Comparison of ENCODE assay signal across 1 cellular context in genomic region chr15:64153480-64154367, GRCh38.
TF ChIP-seq lines count a peak whose summit lies in the region.

No MANE protein-coding gene starts in this region.

TF ChIP-seq in HEK293, 187 proteins besides CTCF, POLR2A, EP300 and RAD21 (continued from another document):
- no peak for TF ChIP-seq ZNF280C (tag by site-specific recombination; IDR thresholded peaks at IDR 0.05)
- peak; percentile 19; the same call in 1 of the 2 replicates for TF ChIP-seq SP2 (tag by site-specific recombination; IDR thresholded peaks at IDR 0.05)
- TF ChIP-seq ZNF768 (tag by site-specific recombination; IDR thresholded peaks at IDR 0.05), result no peak
- peak; percentile 56 for TF ChIP-seq ZBTB8A (tag by site-specific recombination; IDR thresholded peaks at IDR 0.05)
- TF ChIP-seq ZNF610 (tag by site-specific recombination; IDR thresholded peaks at IDR 0.05; ENCODE audit: borderline replicate concordance), result no peak
- TF ChIP-seq ZNF660 (tag by site-specific recombination; IDR thresholded peaks at IDR 0.05), result peak; percentile 74
- 0 out of 2 replicates have a peak, but pooled peaks have one; percentile 49 for TF ChIP-seq ZBTB20 (tag by site-specific recombination; IDR thresholded peaks at IDR 0.05)
- peak; percentile 21 for TF ChIP-seq ZBTB26 (tag by site-specific recombination; optimal IDR thresholded peaks at IDR 0.05)
- no peak for TF ChIP-seq ZBTB10 (tag by site-specific recombination; IDR thresholded peaks at IDR 0.05)
